Comparison of ENCODE assay signal across 11 cellular contexts in genomic region chr3:37183375-37183831, GRCh38. TPM values are rescaled to one million over a fixed set of nuclear protein-coding genes. Genes with fewer than 3 reads are reported as not detected.
A peak's percentile ranks its signal among the peaks of the same experiment; 100 is the strongest.
DNase-seq lines count a peak whose midpoint lies in the region; ATAC-seq and TF ChIP-seq lines count a peak whose summit lies in the region.
"Had no signal": no experiment of that assay in that cellular context is flagged by ENCODE, and none has a peak within 500 bp of the region (broad histone marks: within the 10 kb centered on the region; RNA-seq: fewer than 3 reads in every experiment).

No MANE protein-coding gene starts in this region.

- H3K4me3 ChIP-seq in PC-3 (ENCODE audit: low read length) (peak overlapping the region; percentile 42; the same call in 1 of the 2 replicates), body of pancreas (no peak overlapping the region)

- DNase-seq in ACHN (peak; percentile 86), PC-3 (peak; percentile 99), epithelial cell of prostate (ENCODE audit: low read depth, low spot score) (peak; percentile 94), omental fat pad (ENCODE audit: low spot score) (no peak), iPS-NIHi7 (ENCODE audit: extremely low spot score) (no peak), body of pancreas (no peak)
- DNase-seq: activated naive CD8-positive, alpha-beta T cell treated with anti-CD3 and anti-CD28 coated beads, Interleukin-2, amount 10 ng/mL, durations not matched to agents 7 days and 5 days; NCI-H2081 treated with DMSO at 0.1 percent for 48 hours had no signal

- intact Hi-C loops in PC-3 (cut with micrococcal nuclease) (loop anchor here (2.0 kb wide), 3 partner anchors 37 to 191 kb away; partner anchors contain the start of genes EPM2AIP1 and MLH1), body of pancreas (cut with DNase I) (no loop called here)

- ATAC-seq in PC-3 (peak; percentile 85), omental fat pad (ENCODE audit: low FRiP score) (peak; percentile 86), body of pancreas (no peak), HG03457 (IDR thresholded peaks at IDR 0.05; ENCODE audit: unreplicated experiment) (no peak), HG02884 (IDR thresholded peaks at IDR 0.05; ENCODE audit: unreplicated experiment) (no peak)

- peaks cover 21% of the 10 kb centered on the region for H3K79me2 ChIP-seq in PC-3 (ENCODE audit: low read length)

- TF ChIP-seq POLR2A in body of pancreas (IDR thresholded peaks at IDR 0.05): no peak

- H3K4me2 ChIP-seq in PC-3 (ENCODE audit: low read length): peak overlapping the region; percentile 61

- H3K9ac ChIP-seq in PC-3 (ENCODE audit: low read length): peak overlapping the region; percentile 14; the same call in 1 of the 2 replicates

- POLR2A ChIA-PET in PC-3 (lab: Charles Lee; ENCODE audit: unreplicated experiment): interaction anchor here (0.7 kb wide), 2 partner anchors 10 to 999 kb away, joined by 4 read pairs; no protein-coding TSS in a partner anchor

- no TSS peak for BruUV-seq in PC-3 (replicated peaks; lab: Mats Ljungman, UMichigan)

- H3K36me3 ChIP-seq in PC-3 (ENCODE audit: low read depth, low read length) (no peaks in the 10 kb centered on the region; the same call in 1 of the 2 replicates), body of pancreas (replicated peaks in 1 of 2; ENCODE audit: insufficient read depth in 1 of 2, low read depth in 2 of 2) (no peaks in the 10 kb centered on the region)

- H4K20me1 ChIP-seq in PC-3 (ENCODE audit: low read length): no peaks in the 10 kb centered on the region

- peaks cover 49% of the 10 kb centered on the region for H3K4me1 ChIP-seq in PC-3 (ENCODE audit: insufficient read depth, low read length)
- H3K4me1 ChIP-seq in body of pancreas: no peaks in the 10 kb centered on the region

- no peaks in the 10 kb centered on the region for H3K27me3 ChIP-seq in PC-3 (ENCODE audit: low read length)
- H3K27me3 ChIP-seq in body of pancreas: no peaks in the 10 kb centered on the region

- TF ChIP-seq CTCF in PC-3 (conservative IDR thresholded peaks at IDR 0.05; ENCODE audit: low read depth, low read length) (no peak), omental fat pad (IDR thresholded peaks at IDR 0.05) (no peak), body of pancreas (IDR thresholded peaks at IDR 0.05) (no peak)

- peak overlapping the region; percentile 88 for H3K27ac ChIP-seq in PC-3 (ENCODE audit: low read length)
- peak overlapping the region; percentile 98 for H3K27ac ChIP-seq in epithelial cell of prostate
- H3K27ac ChIP-seq in body of pancreas: no peak overlapping the region
- H3K27ac ChIP-seq: C4-2B had no signal

- in situ Hi-C loops in ACHN (cut with HindIII; ENCODE audit: low pct_ligation_motif_present, low pct_unique_long_range_greater_than_20kb, low sequenced_read_pairs): no loop called here

- no peaks in the 10 kb centered on the region for H3K9me2 ChIP-seq in PC-3 (replicated peaks; ENCODE audit: low read length)

- CTCF ChIA-PET in PC-3 (lab: Charles Lee): no interaction called here

- H2AFZ ChIP-seq in PC-3 (ENCODE audit: low read length): peak overlapping the region; percentile 41

- H3K9me3 ChIP-seq in PC-3 (ENCODE audit: low read length) (no peaks in the 10 kb centered on the region), body of pancreas (no peaks in the 10 kb centered on the region)

- 45 to 53% methylated on average over 3 of the region's 3 CpGs for WGBS in body of pancreas, 2 donors

- H3F3A ChIP-seq in PC-3 (ENCODE audit: low read length, unreplicated experiment): peaks cover 23% of the 10 kb centered on the region

RNA-seq across cellular contexts. Expression of gene LRRFIP2, which starts 9.0 kb away (rescaled TPM):
- total RNA-seq in PC-3 (2014; rRNA removed): 54.7 and 69.1 TPM in 2 replicates
- total RNA-seq in omental fat pad: 10 to 100 TPM; 41.8 to 78.8 (median 55.0) TPM
- total RNA-seq in body of pancreas: 10 to 100 TPM; 23.4 to 56.6 TPM

RNA-seq across cellular contexts. Expression of gene GOLGA4, which starts 59.7 kb away (rescaled TPM):
- total RNA-seq in PC-3 (2014; rRNA removed): 55.9 and 66.1 TPM in 2 replicates
- total RNA-seq in omental fat pad: 100 to 1,000 TPM in 3 of 4 donors, 10 to 100 TPM in 1; 89.7 to 136 (median 108) TPM
- 10 to 100 TPM; 58.4 to 99.2 TPM for total RNA-seq in body of pancreas

Comparison
In these comparisons a context has a peak if more than half of its experiments do, and no peak if none do; other contexts are left out.
1. DNase-seq: peak in ACHN (single experiment), PC-3 (single experiment) and epithelial cell of prostate (single experiment); none in omental fat pad (single experiment), iPS-NIHi7 (single experiment) and body of pancreas (0 of 4).
2. ATAC-seq: peak in PC-3 (single experiment) and omental fat pad (single experiment); none in body of pancreas (single experiment), HG03457 (single experiment) and HG02884 (single experiment).
3. H3K27ac ChIP-seq: peak in PC-3 (single experiment) and epithelial cell of prostate (single experiment); none in body of pancreas (0 of 4).